In genomic region chr6:9796827-9797226, GRCh38 we compare ENCODE assay signal across 8 cellular contexts.
"Had no signal": no experiment of that assay in that cellular context is flagged by ENCODE, and none has a peak within 500 bp of the region (broad histone marks: within the 10 kb centered on the region; RNA-seq: fewer than 3 reads in every experiment).

No MANE protein-coding gene starts in this region.

- ATAC-seq: GM12878 had no signal

- FAIRE-seq: G401.6, GM12878, GM12891, GM12892, GM18507, GM19239 had no signal

- H3K4me3 ChIP-seq: GM12878 had no signal

- DNase-seq: GDM1, GF-D8 had no signal
